ENCODE assay signal across 11 cellular contexts in genomic region chr18:22847867-22848451, GRCh38.
"Had no signal": no experiment of that assay in that cellular context is flagged by ENCODE, and none has a peak within 500 bp of the region (broad histone marks: within the 10 kb centered on the region; RNA-seq: fewer than 3 reads in every experiment).

No MANE protein-coding gene starts in this region.

- H3K4me1 ChIP-seq: colonic mucosa had no signal

- H3K27ac ChIP-seq: colonic mucosa, heart left ventricle had no signal

- H3K36me3 ChIP-seq: colonic mucosa, heart left ventricle had no signal

- H3K4me3 ChIP-seq: colonic mucosa, heart left ventricle had no signal

- H3K27ac Mint-ChIP-seq: activated CD4-positive, alpha-beta memory T cell treated with anti-CD3 and anti-CD28 coated beads, Interleukin-2, amount 10 ng/mL, durations not matched to agents 7 days and 5 days; naive B cell had no signal

- H3K27me3 ChIP-seq: colonic mucosa, heart left ventricle had no signal

- H3K4me3 Mint-ChIP-seq: activated CD4-positive, alpha-beta memory T cell treated with anti-CD3 and anti-CD28 coated beads, Interleukin-2, amount 10 ng/mL, durations not matched to agents 7 days and 5 days; naive B cell had no signal

- DNase-seq: activated CD4-positive, alpha-beta memory T cell treated with anti-CD3 and anti-CD28 coated beads, Interleukin-2, amount 10 ng/mL, durations not matched to agents 7 days and 5 days; activated CD4-positive, alpha-beta T cell treated with anti-CD3 and anti-CD28 coated beads for 1 hour; activated naive CD4-positive, alpha-beta T cell; colonic mucosa; effector CD4-positive, alpha-beta T cell; heart left ventricle; naive B cell; T1000 had no signal

- H3K9me3 Mint-ChIP-seq: activated CD4-positive, alpha-beta memory T cell treated with anti-CD3 and anti-CD28 coated beads, Interleukin-2, amount 10 ng/mL, durations not matched to agents 7 days and 5 days; naive B cell had no signal

- ATAC-seq: heart left ventricle had no signal

- H3K9me3 ChIP-seq: colonic mucosa, heart left ventricle had no signal

- FAIRE-seq: endothelial cell of umbilical vein, frontal cortex, small intestine had no signal
